In the genomic region with DNA sequence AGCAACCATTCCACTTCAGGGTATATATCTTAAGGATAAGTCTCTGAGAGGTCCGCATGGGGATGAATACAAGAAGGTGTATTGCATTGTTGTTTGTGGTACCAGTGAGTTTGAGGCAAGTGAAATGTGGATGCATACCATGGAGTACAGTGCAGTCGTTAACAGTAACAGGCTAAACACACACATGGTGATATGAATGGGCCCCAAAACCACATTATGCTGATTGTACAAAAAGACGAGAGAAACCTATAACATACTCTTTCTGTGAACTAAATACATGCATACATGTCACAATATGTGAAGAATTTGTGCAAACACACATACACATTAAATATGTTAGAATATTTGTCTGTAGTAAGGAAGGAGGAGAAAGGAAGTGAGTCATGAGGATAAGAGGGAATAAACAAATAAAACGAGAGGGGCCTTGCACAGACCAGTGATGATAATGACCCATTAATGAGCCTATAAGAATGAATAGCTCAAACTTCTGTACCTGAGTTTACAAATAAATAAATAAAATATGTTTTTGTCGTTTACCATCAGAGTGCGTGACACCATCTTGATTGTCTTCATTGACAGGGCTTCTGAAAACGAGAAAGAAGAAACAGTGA, we compare ENCODE assay signal across 1 cellular context.
TF ChIP-seq lines count a peak whose summit lies in the region.

No MANE protein-coding gene starts in this region.

TF ChIP-seq in HepG2, 621 proteins besides CTCF, POLR2A, EP300 and RAD21 (continued from another document):
- TF ChIP-seq, protein P1, sequence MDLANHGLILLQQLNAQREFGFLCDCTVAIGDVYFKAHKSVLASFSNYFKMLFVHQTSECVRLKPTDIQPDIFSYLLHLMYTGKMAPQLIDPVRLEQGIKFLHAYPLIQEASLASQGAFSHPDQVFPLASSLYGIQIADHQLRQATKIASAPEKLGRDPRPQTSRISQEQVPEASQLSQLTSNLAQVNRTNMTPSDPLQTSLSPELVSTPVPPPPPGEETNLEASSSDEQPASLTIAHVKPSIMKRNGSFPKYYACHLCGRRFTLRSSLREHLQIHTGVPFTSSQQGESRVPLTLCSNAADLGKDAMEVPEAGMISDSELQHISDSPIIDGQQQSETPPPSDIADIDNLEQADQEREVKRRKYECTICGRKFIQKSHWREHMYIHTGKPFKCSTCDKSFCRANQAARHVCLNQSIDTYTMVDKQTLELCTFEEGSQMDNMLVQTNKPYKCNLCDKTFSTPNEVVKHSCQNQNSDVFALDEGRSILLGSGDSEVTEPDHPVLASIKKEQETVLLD (CRISPR knock-in tag; IDR thresholded peaks at IDR 0.05; ENCODE audit: low read depth): no peak
- no peak for TF ChIP-seq BHLHE40 (IDR thresholded peaks at IDR 0.05; ENCODE audit: low read length)
